Comparison of ENCODE assay signal across 23 cellular contexts in the genomic region with DNA sequence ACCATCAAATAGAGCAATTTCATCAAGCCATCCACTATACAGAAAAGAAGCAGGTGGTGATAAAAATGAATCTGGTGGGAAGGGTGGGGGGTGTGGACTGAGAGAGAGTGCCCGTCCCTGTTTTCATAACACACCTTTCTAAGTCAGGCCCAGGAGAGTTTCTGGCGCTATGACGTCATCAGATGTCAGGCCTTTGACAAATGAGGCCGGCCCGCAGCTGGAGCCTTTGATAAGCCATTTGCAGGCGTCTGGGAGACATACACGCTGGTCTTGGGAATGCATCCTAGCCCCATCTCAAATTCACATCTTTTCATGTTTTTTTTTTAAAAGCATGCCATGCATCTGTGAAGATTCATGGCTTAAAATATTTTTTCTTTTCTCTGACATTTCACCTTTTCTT.
DNase-seq lines count a peak whose midpoint lies in the region; ATAC-seq, FAIRE-seq and TF ChIP-seq lines count a peak whose summit lies in the region.
"Had no signal": no experiment of that assay in that cellular context is flagged by ENCODE, and none has a peak within 500 bp of the region (broad histone marks: within the 10 kb centered on the region; RNA-seq: fewer than 3 reads in every experiment).

No MANE protein-coding gene starts in this region.

- intact Hi-C loops in pancreas (cut with DNase I) (no loop called here), ovary (cut with DNase I) (no loop called here)

- no peaks in the 10 kb centered on the region for H3K36me3 Mint-ChIP-seq in astrocyte (ENCODE audit: low read depth, unreplicated experiment)
- H3K36me3 Mint-ChIP-seq: CD8-positive, alpha-beta T cell; IgD-negative memory B cell; stimulated activated effector memory CD8-positive, alpha-beta T cell treated with anti-CD3 and anti-CD28 coated beads, Interleukin-12 subunit alpha, Interleukin-12 subunit beta, amount 100 ng/mL, for 72 hours had no signal

- TF ChIP-seq POLR2A in gastroesophageal sphincter (IDR thresholded peaks at IDR 0.05) (no peak), ovary (IDR thresholded peaks at IDR 0.05) (no peak)

- no peak overlapping the region for H3K4me2 ChIP-seq in astrocyte (ENCODE audit: low read length)

- TF ChIP-seq EP300 in gastroesophageal sphincter (IDR thresholded peaks at IDR 0.05): no peak
- TF ChIP-seq EP300 in ovary (IDR thresholded peaks at IDR 0.05): no peak

- no peak overlapping the region for H3K4me3 Mint-ChIP-seq in astrocyte (ENCODE audit: unreplicated experiment)
- H3K4me3 Mint-ChIP-seq: CD8-positive, alpha-beta T cell; IgD-negative memory B cell; stimulated activated effector memory CD8-positive, alpha-beta T cell treated with anti-CD3 and anti-CD28 coated beads, Interleukin-12 subunit alpha, Interleukin-12 subunit beta, amount 100 ng/mL, for 72 hours; WTC11 had no signal

- H3K9me3 Mint-ChIP-seq in astrocyte (ENCODE audit: unreplicated experiment): peaks cover 11% of the 10 kb centered on the region
- H3K9me3 Mint-ChIP-seq: stimulated activated effector memory CD8-positive, alpha-beta T cell treated with anti-CD3 and anti-CD28 coated beads, Interleukin-12 subunit alpha, Interleukin-12 subunit beta, amount 100 ng/mL, for 72 hours had no signal

- no peaks in the 10 kb centered on the region for H3K27me3 ChIP-seq in astrocyte (ENCODE audit: insufficient read depth, low read length)
- peaks cover 0 to 7% (median 2%) of the 10 kb centered on the region in 4 donors for H3K27me3 ChIP-seq in pancreas
- H3K27me3 ChIP-seq in gastroesophageal sphincter: no peaks in the 10 kb centered on the region
- no peaks in the 10 kb centered on the region for H3K27me3 ChIP-seq in ovary
- H3K27me3 ChIP-seq: esophagus muscularis mucosa, testis had no signal

- H3K9ac ChIP-seq in astrocyte (ENCODE audit: low read length): no peak overlapping the region

- H3K36me3 ChIP-seq in astrocyte (ENCODE audit: insufficient read depth, low read length): no peaks in the 10 kb centered on the region
- H3K36me3 ChIP-seq in pancreas: no peaks in the 10 kb centered on the region
- H3K36me3 ChIP-seq in gastroesophageal sphincter: no peaks in the 10 kb centered on the region
- no peaks in the 10 kb centered on the region for H3K36me3 ChIP-seq in ovary
- H3K36me3 ChIP-seq: esophagus muscularis mucosa had no signal

- 12 to 14% methylated on average over 7 of the region's 7 CpGs for WGBS in pancreas, 2 donors
- WGBS in gastroesophageal sphincter (ENCODE audit: low coverage in 1 of 2), 2 donors: 55% methylated on average over 2 of the region's 7 CpGs; no CpG with 5 or more reads in 1 of the 2 donors
- WGBS in ovary, 3 donors: 20 to 24% (median 20%) methylated on average over 7 of the region's 7 CpGs

- no peak overlapping the region for H3K27ac Mint-ChIP-seq in astrocyte (ENCODE audit: unreplicated experiment)
- H3K27ac Mint-ChIP-seq: CD8-positive, alpha-beta T cell; stimulated activated effector memory CD8-positive, alpha-beta T cell treated with anti-CD3 and anti-CD28 coated beads, Interleukin-12 subunit alpha, Interleukin-12 subunit beta, amount 100 ng/mL, for 72 hours had no signal

- no peak overlapping the region for H3K4me3 ChIP-seq in astrocyte (ENCODE audit: insufficient read depth, low read depth, low read length)
- no peak overlapping the region for H3K4me3 ChIP-seq in pancreas
- H3K4me3 ChIP-seq in gastroesophageal sphincter: no peak overlapping the region
- no peak overlapping the region for H3K4me3 ChIP-seq in ovary
- H3K4me3 ChIP-seq: esophagus muscularis mucosa, skin epidermis, testis had no signal

- no peak for FAIRE-seq in astrocyte (lab: Jason Lieb, UNC)
- no peak for FAIRE-seq in pancreas (lab: Jason Lieb, UNC)
- FAIRE-seq: frontal cortex, GM12892 had no signal

- H3K27ac ChIP-seq in astrocyte (ENCODE audit: low read depth, low read length): no peak overlapping the region
- H3K27ac ChIP-seq in pancreas: no peak overlapping the region
- H3K27ac ChIP-seq in gastroesophageal sphincter: no peak overlapping the region
- no peak overlapping the region for H3K27ac ChIP-seq in ovary
- H3K27ac ChIP-seq: 22Rv1, esophagus muscularis mucosa, skin epidermis, testis had no signal

- no peak overlapping the region for H2AFZ ChIP-seq in astrocyte (ENCODE audit: low read depth, low read length)

- H3K4me1 Mint-ChIP-seq in astrocyte (ENCODE audit: low read depth, unreplicated experiment): peaks cover 7% of the 10 kb centered on the region
- H3K4me1 Mint-ChIP-seq: IgD-negative memory B cell; stimulated activated effector memory CD8-positive, alpha-beta T cell treated with anti-CD3 and anti-CD28 coated beads, Interleukin-12 subunit alpha, Interleukin-12 subunit beta, amount 100 ng/mL, for 72 hours had no signal

- H4K20me1 ChIP-seq in astrocyte (ENCODE audit: insufficient read depth, low read length): no peaks in the 10 kb centered on the region

- H3K4me1 ChIP-seq in astrocyte (ENCODE audit: insufficient read depth, low read length) (peaks cover 4% of the 10 kb centered on the region), pancreas (no peaks in the 10 kb centered on the region), gastroesophageal sphincter (peaks cover 0 to 12% (median 2%) of the 10 kb centered on the region in 3 donors), ovary (ENCODE audit: insufficient read depth) (peaks cover 1% of the 10 kb centered on the region)
- H3K4me1 ChIP-seq: testis had no signal

- TF ChIP-seq CTCF in astrocyte (IDR thresholded peaks at IDR 0.05; ENCODE audit: insufficient read depth, low read depth, low read length) (no peak), pancreas (IDR thresholded peaks at IDR 0.05) (no peak), gastroesophageal sphincter (IDR thresholded peaks at IDR 0.05) (no peak), ovary (IDR thresholded peaks at IDR 0.05) (no peak)

- peak in 2 of 4 donors; percentile 14 to 28 for ATAC-seq in pancreas
- no peak for ATAC-seq in gastroesophageal sphincter
- ATAC-seq: CD8-positive, alpha-beta T cell; stimulated activated effector memory CD8-positive, alpha-beta T cell treated with anti-CD3 and anti-CD28 coated beads, Interleukin-12 subunit alpha, Interleukin-12 subunit beta, amount 100 ng/mL, for 72 hours; WTC11 had no signal

- H3K9me3 ChIP-seq in astrocyte (ENCODE audit: insufficient read depth, low read depth, low read length) (no peaks in the 10 kb centered on the region), pancreas (no peaks in the 10 kb centered on the region), gastroesophageal sphincter (peaks cover 0 to 12% (median 0%) of the 10 kb centered on the region in 3 donors), ovary (no peaks in the 10 kb centered on the region)
- H3K9me3 ChIP-seq: testis had no signal

- H3K27me3 Mint-ChIP-seq in astrocyte (ENCODE audit: low read depth, unreplicated experiment): peaks cover 13% of the 10 kb centered on the region

- DNase-seq in DMS 273 (lab: John Stamatoyannopoulos, UW; ENCODE audit: unreplicated experiment): peak; percentile 15
- DNase-seq in DMS 273 treated with DMSO at 0.1 percent for 48 hours (lab: John Stamatoyannopoulos, UW): no peak
- peak; percentile 15 for DNase-seq in M059J (ENCODE audit: low read depth)
- DNase-seq in astrocyte (ENCODE audit: low read depth): peak; percentile 42
- DNase-seq in pancreas: peak in 4 of 6 donors; percentile 16 to 36 (median 30)
- no peak for DNase-seq in ovary
- no peak for DNase-seq in cerebellar nuclear complex (lab: John Stamatoyannopoulos, UW)
- DNase-seq: activated CD4-positive, alpha-beta T cell treated with anti-CD3 and anti-CD28 coated beads, Interleukin-2, amount 50 U/mL, for 4 hours; CD8-positive, alpha-beta T cell; DMS79 treated with DMSO at 0.1 percent for 48 hours; effector memory CD4-positive, alpha-beta T cell; stimulated activated CD4-positive, alpha-beta T cell treated with anti-CD3 and anti-CD28 coated beads, Interleukin-2, amount 100 ng/mL, for 24 hours; T-helper 2 cell; testis had no signal

- H3K79me2 ChIP-seq in astrocyte (ENCODE audit: insufficient read depth, low read length): no peaks in the 10 kb centered on the region

Comparison
In these comparisons a context has a peak if more than half of its experiments do, and no peak if none do; other contexts are left out.
1. DNase-seq: peak in DMS 273 (single experiment), M059J (single experiment), astrocyte (single experiment) and pancreas (4 of 6); none in DMS 273 treated with DMSO at 0.1 percent for 48 hours (single experiment), ovary (0 of 5) and cerebellar nuclear complex (0 of 2).